In genomic region chr19:335072-335471, GRCh38 we compare ENCODE assay signal across 1 cellular context.
TF ChIP-seq lines count a peak whose summit lies in the region.

No MANE protein-coding gene starts in this region.

TF ChIP-seq in K562, 482 proteins besides CTCF, POLR2A, EP300 and RAD21:
- TF ChIP-seq RBFOX2 (IDR thresholded peaks at IDR 0.05; ENCODE audit: low read depth, low read length) (0 out of 2 replicates have a peak, but pooled peaks have one; percentile 21), SP2 (IDR thresholded peaks at IDR 0.05; ENCODE audit: extremely low read depth, low read depth, low read length, poor library complexity, severe bottlenecking) (no peak), ARID2 (IDR thresholded peaks at IDR 0.05) (no peak), RBM15 (IDR thresholded peaks at IDR 0.05; ENCODE audit: insufficient read depth, low read length) (no peak), MYBL2 (IDR thresholded peaks at IDR 0.05; ENCODE audit: low read depth) (no peak), MYBL2 (CRISPR knock-in tag; IDR thresholded peaks at IDR 0.05; ENCODE audit: borderline replicate concordance) (no peak), HNRNPH1 (optimal IDR thresholded peaks at IDR 0.05; ENCODE audit: low read depth, low read length) (no peak)
- TF ChIP-seq, protein P1, sequence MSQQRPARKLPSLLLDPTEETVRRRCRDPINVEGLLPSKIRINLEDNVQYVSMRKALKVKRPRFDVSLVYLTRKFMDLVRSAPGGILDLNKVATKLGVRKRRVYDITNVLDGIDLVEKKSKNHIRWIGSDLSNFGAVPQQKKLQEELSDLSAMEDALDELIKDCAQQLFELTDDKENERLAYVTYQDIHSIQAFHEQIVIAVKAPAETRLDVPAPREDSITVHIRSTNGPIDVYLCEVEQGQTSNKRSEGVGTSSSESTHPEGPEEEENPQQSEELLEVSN (IDR thresholded peaks at IDR 0.05; ENCODE audit: borderline replicate concordance in 1 of 2, extremely low read depth in 1 of 2, insufficient read depth in 1 of 2, insufficient read length in 1 of 2, low read depth in 1 of 2, low read length in 1 of 2, poor library complexity in 1 of 2, severe bottlenecking in 1 of 2), result no peak
TF ChIP-seq in K562: peak in this region for 1.
